Comparison of ENCODE assay signal across 30 cellular contexts in the genomic region with DNA sequence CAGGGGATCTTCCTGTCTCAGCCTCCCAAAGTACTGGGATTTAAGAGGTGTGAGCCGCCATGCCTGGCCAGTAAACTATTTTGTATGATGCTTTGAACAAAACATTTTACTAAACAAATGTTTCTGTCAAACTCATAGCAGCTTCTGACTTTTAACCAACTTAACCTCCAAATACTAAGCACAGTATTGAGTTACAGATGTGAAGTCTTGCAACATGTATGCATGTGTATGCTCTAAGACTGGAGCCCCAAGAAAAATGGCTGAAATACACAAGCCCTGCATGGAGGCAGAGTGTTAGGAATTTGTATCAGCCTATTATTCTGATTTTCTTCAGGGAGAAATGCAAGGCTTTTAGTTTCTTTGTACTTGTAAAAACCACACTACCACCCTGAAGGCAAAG.
"Had no signal": no experiment of that assay in that cellular context is flagged by ENCODE, and none has a peak within 500 bp of the region (broad histone marks: within the 10 kb centered on the region; RNA-seq: fewer than 3 reads in every experiment).

No MANE protein-coding gene starts in this region.

- H3K27me3 Mint-ChIP-seq: activated CD4-positive, alpha-beta memory T cell treated with anti-CD3 and anti-CD28 coated beads, Interleukin-2, amount 10 ng/mL, durations not matched to agents 7 days and 5 days; activated CD4-positive, alpha-beta T cell treated with anti-CD3 and anti-CD28 coated beads, Interleukin-2, amount 10 ng/mL, durations not matched to agents 24 days and 14 days; activated T-helper 17 cell treated with anti-CD3 and anti-CD28 coated beads, Interleukin-2, amount 50 U/mL, for 72 hours; naive thymus-derived CD4-positive, alpha-beta T cell; stimulated activated naive CD8-positive, alpha-beta T cell treated with anti-CD3 and anti-CD28 coated beads, Interleukin-15, Interleukin-2, amounts not matched to agents 100 ng/mL and 50 ng/mL, for 24 hours; T-helper 17 cell; type B pancreatic cell had no signal

- H3K4me3 ChIP-seq: colonic mucosa, esophagus squamous epithelium, gastroesophageal sphincter, neural progenitor cell, skin epidermis, uterus had no signal

- DNase-seq: activated CD4-positive, alpha-beta memory T cell treated with anti-CD3 and anti-CD28 coated beads, Interleukin-2, amount 10 ng/mL, durations not matched to agents 7 days and 5 days; activated CD4-positive, alpha-beta T cell treated with anti-CD3 and anti-CD28 coated beads, Interleukin-2, amount 10 ng/mL, durations not matched to agents 24 days and 14 days; activated gamma-delta T cell treated with Interleukin-2 at 50 U/mL for 16 hours; activated naive CD4-positive, alpha-beta T cell treated with anti-CD3 and anti-CD28 coated beads, Interleukin-2, amount 50 U/mL, for 16 hours; activated T-cell treated with anti-CD3 and anti-CD28 coated beads, Interleukin-2, amount 50 U/mL, for 4 hours; anterior cingulate cortex; colonic mucosa; effector CD8-positive, alpha-beta T cell; esophagus squamous epithelium; hippocampal formation; midbrain; naive thymus-derived CD4-positive, alpha-beta T cell; occipital lobe; right cardiac atrium; stimulated activated CD4-positive, alpha-beta T cell treated with anti-CD3 and anti-CD28 coated beads, Interleukin-12 subunit alpha, Interleukin-12 subunit beta, amount 100 ng/mL, for 4 hours; stimulated activated CD4-positive, alpha-beta T cell treated with anti-CD3 and anti-CD28 coated beads, Interleukin-4, amount 100 ng/mL, for 1 hour; substantia nigra; T-helper 17 cell; T1000; uterus; WERI-Rb-1 had no signal

- H3K36me3 ChIP-seq: colonic mucosa, uterus, WERI-Rb-1 had no signal

- H3K4me1 Mint-ChIP-seq: neural progenitor cell, T-helper 17 cell had no signal

- H3K4me3 Mint-ChIP-seq: activated CD4-positive, alpha-beta memory T cell treated with anti-CD3 and anti-CD28 coated beads, Interleukin-2, amount 10 ng/mL, durations not matched to agents 7 days and 5 days; activated CD4-positive, alpha-beta T cell treated with anti-CD3 and anti-CD28 coated beads, Interleukin-2, amount 10 ng/mL, durations not matched to agents 24 days and 14 days; activated T-cell treated with anti-CD3 and anti-CD28 coated beads, Interleukin-2, amount 50 U/mL, for 4 hours; activated T-helper 17 cell treated with anti-CD3 and anti-CD28 coated beads, Interleukin-2, amount 50 U/mL, for 72 hours; naive thymus-derived CD4-positive, alpha-beta T cell; neural progenitor cell; stimulated activated naive CD8-positive, alpha-beta T cell treated with anti-CD3 and anti-CD28 coated beads, Interleukin-15, Interleukin-2, amounts not matched to agents 100 ng/mL and 50 ng/mL, for 24 hours; T-helper 17 cell; type B pancreatic cell had no signal

- H3K79me2 ChIP-seq: parathyroid adenoma had no signal

- H2AFZ ChIP-seq: neural progenitor cell, parathyroid adenoma had no signal

- H3K27me3 ChIP-seq: colonic mucosa, esophagus squamous epithelium, gastroesophageal sphincter, neural progenitor cell, uterus had no signal

- ATAC-seq: activated CD4-positive, CD25-positive, alpha-beta regulatory T cell treated with anti-CD3 and anti-CD28 coated beads, Interleukin-2, amount 50 U/mL, for 24 hours; activated T-cell treated with anti-CD3 and anti-CD28 coated beads, Interleukin-2, amount 50 U/mL, for 4 hours; gastroesophageal sphincter; naive thymus-derived CD4-positive, alpha-beta T cell; right cardiac atrium; T-helper 17 cell had no signal

- H3K9me3 ChIP-seq: colonic mucosa, uterus had no signal

- H3K4me2 ChIP-seq: neural progenitor cell had no signal

- H3K9ac ChIP-seq: neural progenitor cell, parathyroid adenoma had no signal

- H3K4me1 ChIP-seq: colonic mucosa, esophagus squamous epithelium, gastroesophageal sphincter, neural progenitor cell, parathyroid adenoma, uterus had no signal

- H3K27ac ChIP-seq: colonic mucosa, epithelial cell of prostate, esophagus squamous epithelium, gastroesophageal sphincter, neural progenitor cell, parathyroid adenoma, uterus, WERI-Rb-1 had no signal

- H3K27ac Mint-ChIP-seq: activated CD4-positive, alpha-beta memory T cell treated with anti-CD3 and anti-CD28 coated beads, Interleukin-2, amount 10 ng/mL, durations not matched to agents 7 days and 5 days; activated CD4-positive, alpha-beta T cell treated with anti-CD3 and anti-CD28 coated beads, Interleukin-2, amount 10 ng/mL, durations not matched to agents 24 days and 14 days; activated T-helper 17 cell treated with anti-CD3 and anti-CD28 coated beads, Interleukin-2, amount 50 U/mL, for 72 hours; neural progenitor cell; stimulated activated naive CD8-positive, alpha-beta T cell treated with anti-CD3 and anti-CD28 coated beads, Interleukin-15, Interleukin-2, amounts not matched to agents 100 ng/mL and 50 ng/mL, for 24 hours; T-helper 17 cell; type B pancreatic cell had no signal
